25 cellular contexts compared by ENCODE assay signal in genomic region chr4:34309356-34309900, GRCh38.
"Had no signal": no experiment of that assay in that cellular context is flagged by ENCODE, and none has a peak within 500 bp of the region (broad histone marks: within the 10 kb centered on the region; RNA-seq: fewer than 3 reads in every experiment).

No MANE protein-coding gene starts in this region.

- DNase-seq: colonic mucosa; dermis blood vessel endothelial cell; effector CD4-positive, alpha-beta T cell; endodermal cell; heart left ventricle; hippocampal formation; islet precursor cell; mammary epithelial cell; naive thymus-derived CD4-positive, alpha-beta T cell; nephron progenitor cell; psoas muscle; retina; right lobe of liver; stimulated activated CD4-positive, alpha-beta T cell treated with anti-CD3 and anti-CD28 coated beads, Interleukin-2, amount 100 ng/mL, for 24 hours; stimulated activated CD4-positive, alpha-beta T cell treated with anti-CD3 and anti-CD28 coated beads, Interleukin-4, amount 100 ng/mL, for 4 hours; stimulated activated naive B cell treated with anti-CD40 and anti-IgM and Interleukin-4, amounts not matched to agents 10 μg/mL and 1 μg/mL and 100 μg/mL, for 72 hours; stimulated activated naive CD8-positive, alpha-beta T cell treated with anti-CD3 and anti-CD28 coated beads, Interleukin-15, amount 100 ng/mL, for 72 hours; testis; upper lobe of right lung had no signal

- H3K36me3 ChIP-seq: colonic mucosa, heart left ventricle, right lobe of liver, tibial nerve, upper lobe of right lung, vagina had no signal

- H3K4me1 ChIP-seq: colonic mucosa, heart left ventricle, psoas muscle, right lobe of liver, testis, tibial nerve, upper lobe of right lung, vagina had no signal

- FAIRE-seq: endothelial cell of umbilical vein, frontal cortex had no signal

- H3K27me3 ChIP-seq: colonic mucosa, heart left ventricle, right lobe of liver, testis, tibial nerve, upper lobe of right lung, vagina had no signal

- H3K27ac ChIP-seq: colonic mucosa, heart left ventricle, psoas muscle, right lobe of liver, skin epidermis, testis, tibial nerve, upper lobe of right lung, vagina had no signal

- ATAC-seq: heart left ventricle; left lobe of liver; naive thymus-derived CD4-positive, alpha-beta T cell; psoas muscle; right lobe of liver; stimulated activated naive B cell treated with anti-CD40 and anti-IgM and Interleukin-4, amounts not matched to agents 10 μg/mL and 1 μg/mL and 100 μg/mL, for 72 hours; stimulated activated naive CD8-positive, alpha-beta T cell treated with anti-CD3 and anti-CD28 coated beads, Interleukin-15, amount 100 ng/mL, for 72 hours; upper lobe of right lung had no signal

- H3K4me3 ChIP-seq: colonic mucosa, heart left ventricle, psoas muscle, right lobe of liver, skin epidermis, testis, tibial nerve, upper lobe of right lung, vagina had no signal

- H3K9me3 ChIP-seq: colonic mucosa, heart left ventricle, psoas muscle, right lobe of liver, testis, tibial nerve, upper lobe of right lung, vagina had no signal
